Comparison of ENCODE assay signal across 14 cellular contexts in the genomic region with DNA sequence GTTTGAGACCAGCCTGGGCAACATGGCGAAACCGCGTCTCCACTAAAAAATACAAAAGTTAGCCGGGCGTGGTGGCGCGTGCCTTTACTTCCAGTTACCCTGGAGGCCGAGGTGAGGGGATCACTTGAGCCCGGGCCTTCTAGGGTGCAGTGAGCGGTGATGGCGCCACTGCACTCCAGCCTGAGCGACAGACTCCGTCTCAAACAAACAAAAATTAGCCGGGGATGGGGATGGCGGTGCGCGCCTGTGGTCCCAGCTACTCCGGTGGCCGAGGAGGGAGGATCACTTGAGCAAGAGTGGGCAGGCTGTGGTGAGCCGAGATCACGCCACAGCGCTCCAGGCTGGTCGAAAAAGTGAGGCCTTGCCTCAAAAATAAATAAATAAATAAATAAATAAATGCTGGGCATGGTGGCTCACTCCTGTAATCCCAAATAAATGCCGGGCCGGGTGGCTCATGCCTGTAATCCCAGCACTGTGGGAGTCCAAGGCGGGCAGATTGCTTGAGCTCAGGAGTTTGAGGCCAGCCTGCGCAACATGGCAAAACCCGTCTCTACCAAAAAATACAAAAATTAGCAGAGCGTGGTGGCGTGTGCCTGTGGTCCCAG. TPM values are rescaled to one million over a fixed set of nuclear protein-coding genes. Genes with fewer than 3 reads are reported as not detected.
DNase-seq lines count a peak whose midpoint lies in the region; ATAC-seq and TF ChIP-seq lines count a peak whose summit lies in the region.
"Had no signal": no experiment of that assay in that cellular context is flagged by ENCODE, and none has a peak within 500 bp of the region (broad histone marks: within the 10 kb centered on the region; RNA-seq: fewer than 3 reads in every experiment).

No MANE protein-coding gene starts in this region.

- H3K4me3 ChIP-seq in coronary artery, result no peak overlapping the region
- H3K4me3 ChIP-seq in thoracic aorta, result no peak overlapping the region
- H3K4me3 ChIP-seq in HAP-1, result no peak overlapping the region
- H3K4me3 ChIP-seq: A549 had no signal

- no peaks in the 10 kb centered on the region for H3K27me3 ChIP-seq in thoracic aorta (replicated peaks; ENCODE audit: insufficient read depth)
- H3K27me3 ChIP-seq in HAP-1 (ENCODE audit: low read depth), result no peaks in the 10 kb centered on the region

- peaks cover 16% of the 10 kb centered on the region for H3K4me1 Mint-ChIP-seq in activated naive CD4-positive, alpha-beta T cell treated with anti-CD3 and anti-CD28 coated beads, Interleukin-2, amount 50 U/mL, for 24 hours
- H3K4me1 Mint-ChIP-seq in natural killer cell treated with Interleukin-12 subunit alpha and Interleukin-12 subunit beta and Interleukin-15 and Interleukin-18, amount 100 ng/mL, for 72 hours (ENCODE audit: low read depth in 2 of 2), result peaks cover 14 to 19% of the 10 kb centered on the region in 2 donors

- peak overlapping the region; percentile 89 for H3K27ac Mint-ChIP-seq in activated naive CD4-positive, alpha-beta T cell treated with anti-CD3 and anti-CD28 coated beads, Interleukin-2, amount 50 U/mL, for 24 hours
- peak overlapping the region; percentile 53 to 82 for H3K27ac Mint-ChIP-seq in natural killer cell treated with Interleukin-12 subunit alpha and Interleukin-12 subunit beta and Interleukin-15 and Interleukin-18, amount 100 ng/mL, for 72 hours
- H3K27ac Mint-ChIP-seq: WTC11 had no signal

- H3K9me3 ChIP-seq in thoracic aorta, result no peaks in the 10 kb centered on the region
- H3K9me3 ChIP-seq in HAP-1, result no peaks in the 10 kb centered on the region
- H3K9me3 ChIP-seq: A549 had no signal

- DNase-seq in activated naive CD4-positive, alpha-beta T cell treated with anti-CD3 and anti-CD28 coated beads, Interleukin-2, amount 50 U/mL, for 16 hours, result no peak
- no peak for DNase-seq in coronary artery (ENCODE audit: low spot score)
- no peak for DNase-seq in natural killer cell treated with Interleukin-12 subunit alpha and Interleukin-12 subunit beta and Interleukin-15 and Interleukin-18, amount 100 ng/mL, for 72 hours (ENCODE audit: low spot score)
- DNase-seq in thoracic aorta (ENCODE audit: low spot score), result no peak
- no peak for DNase-seq in HAP-1 (ENCODE audit: low spot score in 2 of 2)
- DNase-seq in hippocampal formation (lab: John Stamatoyannopoulos, UW), result no peak
- DNase-seq: DMS53, NCI-H146, NCI-H774, PC-3 had no signal

- no peaks in the 10 kb centered on the region for H3K27me3 Mint-ChIP-seq in activated naive CD4-positive, alpha-beta T cell treated with anti-CD3 and anti-CD28 coated beads, Interleukin-2, amount 50 U/mL, for 24 hours
- no peaks in the 10 kb centered on the region for H3K27me3 Mint-ChIP-seq in natural killer cell treated with Interleukin-12 subunit alpha and Interleukin-12 subunit beta and Interleukin-15 and Interleukin-18, amount 100 ng/mL, for 72 hours

- in situ Hi-C loops in HAP-1 (cut with MboI; ENCODE audit: low sequenced_read_pairs), result loop anchor here (25.0 kb wide), 1 partner anchor 1380 kb away; no protein-coding TSS in a partner anchor

- peak overlapping the region; percentile 44 to 72 for H3K27ac ChIP-seq in coronary artery
- H3K27ac ChIP-seq in thoracic aorta, result peak overlapping the region; percentile 14 to 66
- H3K27ac ChIP-seq: A549 had no signal

- no peaks in the 10 kb centered on the region for H3K36me3 Mint-ChIP-seq in activated naive CD4-positive, alpha-beta T cell treated with anti-CD3 and anti-CD28 coated beads, Interleukin-2, amount 50 U/mL, for 24 hours
- H3K36me3 Mint-ChIP-seq in natural killer cell treated with Interleukin-12 subunit alpha and Interleukin-12 subunit beta and Interleukin-15 and Interleukin-18, amount 100 ng/mL, for 72 hours, result no peaks in the 10 kb centered on the region
- H3K36me3 Mint-ChIP-seq: WTC11 had no signal

- H3K4me3 Mint-ChIP-seq in activated naive CD4-positive, alpha-beta T cell treated with anti-CD3 and anti-CD28 coated beads, Interleukin-2, amount 50 U/mL, for 24 hours, result peak overlapping the region; percentile 64
- peak overlapping the region; percentile 30 for H3K4me3 Mint-ChIP-seq in natural killer cell treated with Interleukin-12 subunit alpha and Interleukin-12 subunit beta and Interleukin-15 and Interleukin-18, amount 100 ng/mL, for 72 hours
- H3K4me3 Mint-ChIP-seq: WTC11 had no signal

- H3K4me1 ChIP-seq in thoracic aorta (ENCODE audit: control insufficient read depth in 1 of 2, low read depth in 2 of 2), result peaks cover 6 to 12% of the 10 kb centered on the region in 2 donors
- no peaks in the 10 kb centered on the region for H3K4me1 ChIP-seq in HAP-1
- H3K4me1 ChIP-seq: A549 had no signal

- TF ChIP-seq CTCF in coronary artery (IDR thresholded peaks at IDR 0.05) (no peak), thoracic aorta (IDR thresholded peaks at IDR 0.05) (no peak)

- H3K36me3 ChIP-seq in thoracic aorta (no peaks in the 10 kb centered on the region), HAP-1 (replicated peaks) (no peaks in the 10 kb centered on the region)

- H3K9me3 Mint-ChIP-seq in activated naive CD4-positive, alpha-beta T cell treated with anti-CD3 and anti-CD28 coated beads, Interleukin-2, amount 50 U/mL, for 24 hours, result no peaks in the 10 kb centered on the region
- H3K9me3 Mint-ChIP-seq in natural killer cell treated with Interleukin-12 subunit alpha and Interleukin-12 subunit beta and Interleukin-15 and Interleukin-18, amount 100 ng/mL, for 72 hours, result peaks cover 5% of the 10 kb centered on the region

- ATAC-seq in natural killer cell treated with Interleukin-12 subunit alpha and Interleukin-12 subunit beta and Interleukin-15 and Interleukin-18, amount 100 ng/mL, for 72 hours, result no peak
- ATAC-seq in thoracic aorta (ENCODE audit: insufficient number of reproducible peaks, low FRiP score, low read depth), result no peak
- ATAC-seq in GM18858 (IDR thresholded peaks at IDR 0.05; ENCODE audit: unreplicated experiment), result no peak
- ATAC-seq: PC-3 had no signal

RNA-seq across cellular contexts. Expression of a gene that starts 16.0 kb away (rescaled TPM):
- 100 to 1,000 TPM in 1 of 2 donors, 10 to 100 TPM in 1; 96.8 to 166 TPM for total RNA-seq in natural killer cell treated with Interleukin-12 subunit alpha and Interleukin-12 subunit beta and Interleukin-15 and Interleukin-18, amount 100 ng/mL, for 72 hours
- total RNA-seq in thoracic aorta, result 10 to 100 TPM; 26.1 to 70.5 TPM

RNA-seq across cellular contexts. Expression of a gene that starts 30.8 kb away (rescaled TPM):
- total RNA-seq in natural killer cell treated with Interleukin-12 subunit alpha and Interleukin-12 subunit beta and Interleukin-15 and Interleukin-18, amount 100 ng/mL, for 72 hours, result 1 to 10 TPM; 1.9 to 2.0 TPM
- total RNA-seq in thoracic aorta, result 1 to 10 TPM; 1.6 to 2.8 TPM
